ENCODE assay signal across 32 cellular contexts in genomic region chr10:128630787-128631252, GRCh38.
DNase-seq lines count a peak whose midpoint lies in the region; ATAC-seq, FAIRE-seq and TF ChIP-seq lines count a peak whose summit lies in the region.
"Had no signal": no experiment of that assay in that cellular context is flagged by ENCODE, and none has a peak within 500 bp of the region (broad histone marks: within the 10 kb centered on the region; RNA-seq: fewer than 3 reads in every experiment).

No MANE protein-coding gene starts in this region.

- H3K4me3 ChIP-seq in breast epithelium, result no peak overlapping the region
- H3K4me3 ChIP-seq in astrocyte of the cerebellum (ENCODE audit: low read depth, low read length), result no peak overlapping the region
- no peak overlapping the region for H3K4me3 ChIP-seq in small intestine (ENCODE audit: low read depth in 1 of 2, low read length in 2 of 2)
- H3K4me3 ChIP-seq: heart right ventricle, lower lobe of right lung, Peyer's patch, suprapubic skin, uterus had no signal

- H3K27ac Mint-ChIP-seq in MCF 10A (ENCODE audit: low read depth, unreplicated experiment), result peak overlapping the region; percentile 8
- H3K27ac Mint-ChIP-seq: activated naive CD4-positive, alpha-beta T cell treated with anti-CD3 and anti-CD28 coated beads for 36 hours; activated T-cell treated with anti-CD3 and anti-CD28 coated beads, Interleukin-2, amount 50 U/mL, for 72 hours; CD4-positive, CD25-positive, alpha-beta regulatory T cell; nephron progenitor cell; stimulated activated naive B cell treated with anti-CD40 and anti-IgM and Interleukin-4, amounts not matched to agents 10 μg/mL and 1 μg/mL and 100 μg/mL, for 72 hours; WTC11 had no signal

- FAIRE-seq in small intestine (lab: Jason Lieb, UNC), result no peak
- FAIRE-seq: colon, GM12892 had no signal

- H3K9me3 Mint-ChIP-seq in MCF 10A (ENCODE audit: unreplicated experiment), result no peaks in the 10 kb centered on the region
- H3K9me3 Mint-ChIP-seq: activated naive CD4-positive, alpha-beta T cell treated with anti-CD3 and anti-CD28 coated beads for 36 hours; activated T-cell treated with anti-CD3 and anti-CD28 coated beads, Interleukin-2, amount 50 U/mL, for 72 hours; CD4-positive, CD25-positive, alpha-beta regulatory T cell; nephron progenitor cell had no signal

- CTCF ChIA-PET in MCF 10A (lab: Yijun Ruan, JAX), result interaction anchor here (0.6 to 3.1 kb wide), 10 partner anchors 11 to 379 kb away, joined by 3 to 16 read pairs (median 4); no protein-coding TSS in a partner anchor

- TF ChIP-seq CTCF in MCF 10A (IDR thresholded peaks at IDR 0.05; ENCODE audit: unreplicated experiment), result no peak
- no peak for TF ChIP-seq CTCF in breast epithelium (IDR thresholded peaks at IDR 0.05)
- no peak for TF ChIP-seq CTCF in astrocyte of the cerebellum (IDR thresholded peaks at IDR 0.05; ENCODE audit: low read depth, low read length, missing control alignments)

- in situ Hi-C loops in astrocyte of the cerebellum (cut with HindIII; ENCODE audit: low sequenced_read_pairs), result no loop called here

- H3K36me3 Mint-ChIP-seq in MCF 10A (ENCODE audit: insufficient read depth, unreplicated experiment), result no peaks in the 10 kb centered on the region
- H3K36me3 Mint-ChIP-seq: CD4-positive, CD25-positive, alpha-beta regulatory T cell; stimulated activated naive B cell treated with anti-CD40 and anti-IgM and Interleukin-4, amounts not matched to agents 10 μg/mL and 1 μg/mL and 100 μg/mL, for 72 hours; WTC11 had no signal

- peak; percentile 56 for ATAC-seq in left colon
- ATAC-seq in GM21723 (IDR thresholded peaks at IDR 0.05; ENCODE audit: unreplicated experiment), result no peak
- ATAC-seq: activated T-cell treated with anti-CD3 and anti-CD28 coated beads, Interleukin-2, amount 50 U/mL, for 72 hours; foreskin keratinocyte; lower lobe of right lung; right cardiac atrium; stimulated activated naive B cell treated with anti-CD40 and anti-IgM and Interleukin-4, amounts not matched to agents 10 μg/mL and 1 μg/mL and 100 μg/mL, for 72 hours; WTC11 had no signal

- H3K36me3 ChIP-seq in breast epithelium, result no peaks in the 10 kb centered on the region
- no peaks in the 10 kb centered on the region for H3K36me3 ChIP-seq in small intestine (ENCODE audit: control insufficient read depth in 2 of 2, insufficient read depth in 2 of 2, low read length in 2 of 2)
- H3K36me3 ChIP-seq: heart right ventricle, lower lobe of right lung, Peyer's patch, suprapubic skin, uterus had no signal

- DNase-seq in MCF 10A (ENCODE audit: unreplicated experiment), result peak; percentile 51
- DNase-seq in breast epithelium (ENCODE audit: low spot score in 2 of 2), result no peak
- DNase-seq in astrocyte of the cerebellum (ENCODE audit: low read depth), result peak; percentile 16
- no peak for DNase-seq in left colon
- no peak for DNase-seq in D341Med (ENCODE audit: low spot score)
- no peak for DNase-seq in small intestine
- DNase-seq in activated CD4-positive, CD25-positive, alpha-beta regulatory T cell treated with anti-CD3 and anti-CD28 coated beads, Interleukin-2, amount 50 U/mL, for 72 hours, result no peak
- DNase-seq: 8988T; activated CD4-positive, alpha-beta T cell treated with anti-CD3 and anti-CD28 coated beads, Interleukin-2, amount 50 U/mL, for 4 hours; activated naive CD4-positive, alpha-beta T cell treated with anti-CD3 and anti-CD28 coated beads for 36 hours; activated T-cell treated with anti-CD3 and anti-CD28 coated beads, Interleukin-2, amount 50 U/mL, for 72 hours; CD4-positive, CD25-positive, alpha-beta regulatory T cell; effector CD4-positive, alpha-beta T cell; erythroblast; foreskin keratinocyte; heart right ventricle; kidney glomerular epithelial cell; lower lobe of right lung; NCI-H146; NCI-H446 treated with DMSO at 0.1 percent for 48 hours; nephron progenitor cell; Peyer's patch; right cardiac atrium; SIG-M5; stimulated activated naive B cell treated with anti-CD40 and anti-IgM and Interleukin-4, amounts not matched to agents 10 μg/mL and 1 μg/mL and 100 μg/mL, for 72 hours; uterus had no signal

- H3K9me3 ChIP-seq in breast epithelium, result no peaks in the 10 kb centered on the region
- no peaks in the 10 kb centered on the region for H3K9me3 ChIP-seq in small intestine (ENCODE audit: control insufficient read depth, low read depth)
- H3K9me3 ChIP-seq: heart right ventricle, lower lobe of right lung, Peyer's patch, suprapubic skin, uterus had no signal

- H3K27me3 Mint-ChIP-seq in MCF 10A (ENCODE audit: insufficient read depth, unreplicated experiment), result no peaks in the 10 kb centered on the region

- H3K4me1 Mint-ChIP-seq in MCF 10A (ENCODE audit: insufficient read depth, unreplicated experiment), result peaks cover 35% of the 10 kb centered on the region
- H3K4me1 Mint-ChIP-seq: stimulated activated naive B cell treated with anti-CD40 and anti-IgM and Interleukin-4, amounts not matched to agents 10 μg/mL and 1 μg/mL and 100 μg/mL, for 72 hours had no signal

- POLR2A ChIA-PET in MCF 10A (lab: Yijun Ruan, JAX), result interaction anchor here (0.7 to 1.6 kb wide), 3 partner anchors 11 to 186 kb away, joined by 3 to 4 read pairs (median 4); no protein-coding TSS in a partner anchor

- H3K4me3 Mint-ChIP-seq in MCF 10A (ENCODE audit: unreplicated experiment), result no peak overlapping the region
- H3K4me3 Mint-ChIP-seq: activated naive CD4-positive, alpha-beta T cell treated with anti-CD3 and anti-CD28 coated beads for 36 hours; activated T-cell treated with anti-CD3 and anti-CD28 coated beads, Interleukin-2, amount 50 U/mL, for 72 hours; CD4-positive, CD25-positive, alpha-beta regulatory T cell; nephron progenitor cell; stimulated activated naive B cell treated with anti-CD40 and anti-IgM and Interleukin-4, amounts not matched to agents 10 μg/mL and 1 μg/mL and 100 μg/mL, for 72 hours; WTC11 had no signal

- TF ChIP-seq POLR2A in breast epithelium (IDR thresholded peaks at IDR 0.05), result no peak

- H3K27ac ChIP-seq in breast epithelium (peak overlapping the region in 1 of 2 donors; percentile 17), small intestine (ENCODE audit: low read depth in 1 of 2, low read length in 1 of 2) (no peak overlapping the region)
- H3K27ac ChIP-seq: foreskin keratinocyte, heart right ventricle, KMS-11, lower lobe of right lung, Peyer's patch, suprapubic skin, uterus had no signal

- no peaks in the 10 kb centered on the region for H3K4me1 ChIP-seq in breast epithelium
- H3K4me1 ChIP-seq in small intestine (ENCODE audit: control insufficient read depth in 2 of 2, insufficient read depth in 1 of 2, low read depth in 1 of 2, low read length in 1 of 2), result no peaks in the 10 kb centered on the region
- H3K4me1 ChIP-seq: foreskin keratinocyte, lower lobe of right lung, Peyer's patch, uterus had no signal

- no TSS peak for BruUV-seq in MCF 10A (replicated peaks; lab: Mats Ljungman, UMichigan)

- intact Hi-C loops in MCF 10A (cut with micrococcal nuclease), result loop anchor here (1.0 kb wide), 1 partner anchor 29 kb away; no protein-coding TSS in a partner anchor
- intact Hi-C loops in breast epithelium (cut with DNase I; ENCODE audit: low total_unique reads), result no loop called here
- intact Hi-C loops in left colon (cut with DNase I, micrococcal nuclease), result no loop called here

- no peaks in the 10 kb centered on the region for H3K27me3 ChIP-seq in breast epithelium
- no peaks in the 10 kb centered on the region for H3K27me3 ChIP-seq in small intestine (ENCODE audit: control insufficient read depth in 2 of 2, insufficient read depth in 2 of 2, low read length in 2 of 2)
- H3K27me3 ChIP-seq: foreskin keratinocyte, Peyer's patch, suprapubic skin, uterus had no signal

- WGBS in small intestine, 3 donors, result 68 to 73% (median 69%) methylated on average over 12 of the region's 12 CpGs

Comparison
In these comparisons a context has a peak if more than half of its experiments do, and no peak if none do; other contexts are left out.
1. DNase-seq: peak in MCF 10A (single experiment) and astrocyte of the cerebellum (single experiment); none in breast epithelium (0 of 2), left colon (0 of 2), D341Med (single experiment), small intestine (single experiment) and activated CD4-positive, CD25-positive, alpha-beta regulatory T cell treated with anti-CD3 and anti-CD28 coated beads, Interleukin-2, amount 50 U/mL, for 72 hours (single experiment).